ENCODE assay signal across 8 cellular contexts in genomic region chr3:4977889-4978258, GRCh38. TPM values are rescaled to one million over a fixed set of nuclear protein-coding genes. Genes with fewer than 3 reads are reported as not detected.
A peak's percentile ranks its signal among the peaks of the same experiment; 100 is the strongest.
DNase-seq lines count a peak whose midpoint lies in the region; ATAC-seq and TF ChIP-seq lines count a peak whose summit lies in the region.

No MANE protein-coding gene starts in this region.

- no peak for TF ChIP-seq POLR2A in lower leg skin (IDR thresholded peaks at IDR 0.05)

- H3K4me1 ChIP-seq in thymus (ENCODE audit: control insufficient read depth, insufficient read depth, low read length), result peaks cover 8% of the 10 kb centered on the region

- WGBS in lower leg skin, 2 donors, result 0 to 2% methylated on average over 17 of the region's 17 CpGs
- WGBS in thymus, result under 1% methylated on average over 17 of the region's 17 CpGs

- DNase-seq in GM12865 (ENCODE audit: low read depth), result no peak
- DNase-seq in MG63, result no peak
- no peak for DNase-seq in lower leg skin (ENCODE audit: low spot score in 2 of 2)
- no peak for DNase-seq in NCI-H2196 treated with DMSO at 0.1 percent for 48 hours (lab: John Stamatoyannopoulos, UW; ENCODE audit: unreplicated experiment)
- DNase-seq in cerebellar cortex (ENCODE audit: low spot score), result no peak

- peak overlapping the region; percentile 97 for H3K27ac ChIP-seq in angular gyrus (ENCODE audit: low read depth, low read length)
- H3K27ac ChIP-seq in thymus (ENCODE audit: low read depth), result peak overlapping the region; percentile 72

- no peaks in the 10 kb centered on the region for H3K9me3 ChIP-seq in MG63
- H3K9me3 ChIP-seq in thymus (ENCODE audit: control insufficient read depth), result no peaks in the 10 kb centered on the region

- no peak for ATAC-seq in HG03039 (IDR thresholded peaks at IDR 0.05; ENCODE audit: unreplicated experiment)

- H3K4me3 ChIP-seq in GM12865 (ENCODE audit: low read depth, low read length) (peak overlapping the region; percentile 84), MG63 (peak overlapping the region; percentile 59), lower leg skin (ENCODE audit: low read depth, poor library complexity, severe bottlenecking) (peak overlapping the region; percentile 33), thymus (ENCODE audit: low read length) (peak overlapping the region; percentile 49)

- no peaks in the 10 kb centered on the region for H3K27me3 ChIP-seq in MG63
- peaks cover 16% of the 10 kb centered on the region for H3K27me3 ChIP-seq in thymus (ENCODE audit: control insufficient read depth, insufficient read depth)

- H3K36me3 ChIP-seq in MG63 (peaks cover 13% of the 10 kb centered on the region), thymus (ENCODE audit: control insufficient read depth, insufficient read depth) (no peaks in the 10 kb centered on the region)

- TF ChIP-seq CTCF in GM12865 (IDR thresholded peaks at IDR 0.05; ENCODE audit: insufficient read depth, low read depth, low read length, missing control alignments), result no peak
- no peak for TF ChIP-seq CTCF in lower leg skin (IDR thresholded peaks at IDR 0.05)

- intact Hi-C loops in lower leg skin (cut with DNase I; ENCODE audit: low total_unique reads), result loop anchor here (5.0 kb wide), 1 partner anchor 256 kb away; no protein-coding TSS in a partner anchor

RNA-seq across cellular contexts. Expression of gene BHLHE40, which starts 1.4 kb away (rescaled TPM):
- 2.6 TPM in 2 replicates for total RNA-seq in MG63 (2014; rRNA removed; shearing (Covaris generic); ENCODE audit: low replicate concordance)
- 100 to 1,000 TPM in 3 of 4 donors, 10 to 100 TPM in 1; 69.9 to 178 (median 143) TPM for total RNA-seq in lower leg skin
- polyA plus RNA-seq in thymus, result 30.1 TPM

Comparison
In these comparisons a context has a peak if more than half of its experiments do, and no peak if none do; other contexts are left out.
1. H3K4me3 ChIP-seq: peak in every context shown above with its lines; median percentile 84 in GM12865; 59 in MG63; 49 in thymus; 33 in lower leg skin.
2. RNA of gene BHLHE40, which starts 1.4 kb away (total RNA-seq): 69.9 to 178 TPM in lower leg skin; 2.6 TPM in MG63; every median in the first group is over 10 times any median in the second.